Comparison of ENCODE assay signal across 8 cellular contexts in the genomic region with DNA sequence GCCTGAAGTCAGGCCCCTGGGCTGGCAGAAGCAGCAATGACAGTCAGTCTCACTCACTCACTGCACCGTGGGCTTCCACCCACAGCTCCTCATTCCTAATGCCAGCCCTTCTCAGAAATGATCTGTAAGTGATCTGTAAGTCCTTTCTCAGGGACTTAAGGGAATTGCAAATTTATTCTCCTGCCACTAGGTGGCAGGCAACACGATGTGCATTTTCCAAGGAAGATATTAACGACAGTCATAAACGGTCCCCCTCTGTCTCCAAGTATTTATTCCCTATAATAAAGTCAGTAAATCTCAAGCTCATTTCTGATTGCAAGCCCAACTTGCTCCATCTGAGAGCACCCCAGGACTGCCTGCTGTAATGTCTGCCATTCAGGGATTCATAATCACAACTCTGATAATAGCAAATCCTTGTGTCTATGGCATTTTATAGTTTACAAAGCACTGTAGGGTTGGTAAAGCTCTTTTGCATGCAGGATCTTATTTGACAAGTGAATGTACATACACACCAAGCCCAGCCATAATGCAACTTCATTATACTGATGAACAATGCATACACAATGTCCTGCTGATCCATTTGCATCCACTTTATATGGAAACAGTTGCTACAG.
A peak's percentile ranks its signal among the peaks of the same experiment; 100 is the strongest.
DNase-seq lines count a peak whose midpoint lies in the region; ATAC-seq lines count a peak whose summit lies in the region.

No MANE protein-coding gene starts in this region.

- no peaks in the 10 kb centered on the region for H3K36me3 ChIP-seq in HAP-1 (replicated peaks)

- no peak for ATAC-seq in GM19395 (IDR thresholded peaks at IDR 0.05; ENCODE audit: unreplicated experiment)
- ATAC-seq in GM19467 (IDR thresholded peaks at IDR 0.05; ENCODE audit: unreplicated experiment), result no peak

- DNase-seq in D341Med (ENCODE audit: low spot score) (peak; percentile 55), HAP-1 (ENCODE audit: low spot score in 2 of 2) (peak; percentile 29 to 68), NCI-H82 (lab: John Stamatoyannopoulos, UW) (peak; percentile 83), cerebellum (ENCODE audit: low spot score) (peak; percentile 52), midbrain (lab: John Stamatoyannopoulos, UW) (peak; percentile 62)
- no peak for DNase-seq in stimulated activated CD4-positive, alpha-beta T cell treated with anti-CD3 and anti-CD28 coated beads, Interleukin-4, amount 100 ng/mL, for 24 hours

- no peaks in the 10 kb centered on the region for H3K9me3 ChIP-seq in HAP-1

- H3K4me3 ChIP-seq in HAP-1, result no peak overlapping the region

- no peaks in the 10 kb centered on the region for H3K4me1 ChIP-seq in HAP-1

- H3K27me3 ChIP-seq in HAP-1 (ENCODE audit: low read depth), result peaks cover 21% of the 10 kb centered on the region

- in situ Hi-C loops in HAP-1 (cut with MboI; ENCODE audit: low sequenced_read_pairs), result no loop called here
